In the genomic region with DNA sequence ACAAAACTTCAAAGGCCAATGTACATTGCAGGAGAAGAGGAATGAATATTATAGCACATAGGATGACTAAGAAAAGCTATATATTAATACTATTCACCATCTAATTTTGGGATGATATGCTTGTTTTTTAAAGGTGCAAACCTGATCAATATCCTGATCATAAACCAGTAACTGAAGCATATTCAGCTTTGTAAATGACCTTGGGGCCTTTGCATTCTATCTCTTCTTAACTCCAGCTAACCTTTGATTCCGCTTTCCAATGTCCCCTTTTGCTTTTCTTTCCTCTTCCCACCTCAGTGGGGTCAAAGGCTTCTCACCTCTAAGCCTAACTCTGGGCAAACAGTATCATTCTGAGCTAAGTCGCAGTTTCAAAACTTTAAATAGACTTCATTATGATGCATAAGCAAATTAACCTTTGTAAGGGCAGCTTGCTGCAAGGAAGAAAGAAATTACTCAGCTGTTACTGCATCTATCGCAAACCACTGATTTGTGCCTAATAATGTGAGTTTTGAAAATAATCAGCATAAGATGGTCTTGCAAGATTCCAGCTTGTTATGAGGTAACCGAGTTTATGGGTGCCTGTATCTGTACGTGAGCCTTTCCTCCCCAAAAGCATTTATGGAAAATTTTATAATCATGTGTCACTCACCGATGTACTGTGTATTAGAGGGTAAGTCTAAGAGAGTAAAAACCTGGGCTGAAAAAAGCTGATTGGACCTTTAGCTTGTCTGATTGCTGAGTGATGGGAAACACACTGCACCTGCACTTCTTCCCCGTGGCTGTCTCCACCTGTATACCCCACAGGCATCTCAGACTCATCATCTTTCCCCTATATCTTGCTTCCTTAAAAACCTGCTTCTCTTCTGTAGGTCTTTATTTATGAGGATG, we compare ENCODE assay signal across 9 cellular contexts.
DNase-seq lines count a peak whose midpoint lies in the region; ATAC-seq lines count a peak whose summit lies in the region.
"Had no signal": no experiment of that assay in that cellular context is flagged by ENCODE, and none has a peak within 500 bp of the region (broad histone marks: within the 10 kb centered on the region; RNA-seq: fewer than 3 reads in every experiment).

No MANE protein-coding gene starts in this region.

- ATAC-seq in GM18870 (IDR thresholded peaks at IDR 0.05; ENCODE audit: unreplicated experiment) (peak; percentile 93), GM21447 (IDR thresholded peaks at IDR 0.05; ENCODE audit: unreplicated experiment) (peak; percentile 94), HG03108 (IDR thresholded peaks at IDR 0.05; ENCODE audit: unreplicated experiment) (peak; percentile 90)

- peaks cover 30% of the 10 kb centered on the region for H3K4me1 Mint-ChIP-seq in activated naive CD8-positive, alpha-beta T cell treated with anti-CD3 and anti-CD28 coated beads for 36 hours

- no peak for DNase-seq in activated naive CD8-positive, alpha-beta T cell treated with anti-CD3 and anti-CD28 coated beads for 36 hours
- DNase-seq in NCI-H524 (lab: John Stamatoyannopoulos, UW) (no peak), A172 (ENCODE audit: low spot score) (no peak), NCI-H128 (lab: John Stamatoyannopoulos, UW; ENCODE audit: unreplicated experiment) (no peak)
- DNase-seq: brain microvascular endothelial cell, IMR-90 had no signal

- H3K9me3 Mint-ChIP-seq in activated naive CD8-positive, alpha-beta T cell treated with anti-CD3 and anti-CD28 coated beads for 36 hours = peaks cover 3% of the 10 kb centered on the region

- peaks cover 3% of the 10 kb centered on the region for H3K36me3 Mint-ChIP-seq in activated naive CD8-positive, alpha-beta T cell treated with anti-CD3 and anti-CD28 coated beads for 36 hours

- no peaks in the 10 kb centered on the region for H3K27me3 Mint-ChIP-seq in activated naive CD8-positive, alpha-beta T cell treated with anti-CD3 and anti-CD28 coated beads for 36 hours

- no peak overlapping the region for H3K4me3 Mint-ChIP-seq in activated naive CD8-positive, alpha-beta T cell treated with anti-CD3 and anti-CD28 coated beads for 36 hours

- H3K27ac Mint-ChIP-seq in activated naive CD8-positive, alpha-beta T cell treated with anti-CD3 and anti-CD28 coated beads for 36 hours = peak overlapping the region; percentile 16
